1 cellular context compared by ENCODE assay signal in the genomic region with DNA sequence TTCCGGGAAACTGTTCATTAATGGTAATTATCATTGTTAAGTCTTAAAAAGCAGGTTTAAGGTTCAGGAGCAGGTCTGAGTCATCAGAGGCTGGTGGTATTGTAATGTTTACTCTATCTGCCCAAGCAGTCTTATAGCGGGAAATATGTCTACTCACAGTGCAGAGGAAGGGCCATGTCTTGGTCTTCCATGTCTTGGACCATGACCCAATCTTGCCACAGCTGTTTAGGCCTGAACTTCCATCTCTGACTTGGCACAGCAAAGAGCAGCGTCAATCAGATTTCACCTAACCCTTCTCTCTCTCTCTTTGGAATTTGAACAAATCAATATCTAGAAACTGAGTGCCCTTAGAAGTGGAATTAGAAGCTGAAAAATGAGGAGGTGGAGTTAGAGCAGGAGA.
TF ChIP-seq lines count a peak whose summit lies in the region.

No MANE protein-coding gene starts in this region.

TF ChIP-seq in endothelial cell of umbilical vein, 7 proteins besides CTCF, POLR2A, EP300 and RAD21:
- TF ChIP-seq POLR2AphosphoS5 (IDR thresholded peaks at IDR 0.05; ENCODE audit: insufficient read depth, low read depth, low read length) (no peak), FOS (IDR thresholded peaks at IDR 0.05; ENCODE audit: borderline replicate concordance, insufficient read depth, low read length) (no peak), JUN (IDR thresholded peaks at IDR 0.05; ENCODE audit: borderline replicate concordance, insufficient read depth, insufficient read length, low read depth) (no peak), GATA2 (IDR thresholded peaks at IDR 0.05; ENCODE audit: insufficient read depth, insufficient read length, low read depth, low read length) (no peak), MYC (IDR thresholded peaks at IDR 0.05; ENCODE audit: low read depth, low read length) (no peak)
